Comparison of ENCODE assay signal across 2 cellular contexts in the genomic region with DNA sequence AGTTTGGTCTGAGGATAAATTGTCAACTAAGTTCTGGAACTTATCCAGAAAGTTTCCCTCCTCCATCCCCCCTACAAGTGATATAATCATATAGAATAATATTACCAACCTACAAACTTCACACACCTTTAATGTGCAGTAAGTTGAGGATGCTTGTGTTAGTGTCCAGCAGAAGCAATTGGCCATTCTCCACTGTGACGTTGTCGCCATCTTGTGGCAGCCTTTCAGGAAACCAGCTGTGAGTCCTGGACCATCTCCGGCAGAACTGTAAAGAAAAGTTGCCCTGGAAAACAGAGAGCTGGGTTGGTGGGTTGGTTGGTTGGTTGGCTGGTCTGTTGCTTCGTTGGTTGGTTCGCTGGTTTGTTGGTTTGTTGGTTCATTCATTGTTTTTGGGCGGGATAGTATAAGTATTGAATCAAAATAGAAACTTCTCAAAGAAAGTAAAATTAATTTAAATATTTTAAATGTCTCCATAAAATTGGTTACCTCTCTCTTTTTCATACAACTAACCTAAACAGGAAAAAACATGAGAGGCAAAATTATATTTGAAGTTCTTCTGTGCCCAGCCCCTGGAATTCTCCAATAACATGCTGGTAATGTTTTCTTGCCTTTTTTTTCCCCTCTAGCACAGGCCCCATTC.
A peak's percentile ranks its signal among the peaks of the same experiment; 100 is the strongest.
TF ChIP-seq lines count a peak whose summit lies in the region.

No MANE protein-coding gene starts in this region.

TF ChIP-seq in HCT116, 20 proteins besides CTCF, POLR2A, EP300 and RAD21:
- TF ChIP-seq ELF1 (IDR thresholded peaks at IDR 0.05; ENCODE audit: borderline replicate concordance, low read depth) (no peak), TCF7L2 (IDR thresholded peaks at IDR 0.05; ENCODE audit: borderline replicate concordance, extremely low read depth, insufficient read depth, insufficient read length) (no peak), CBX3 (IDR thresholded peaks at IDR 0.05; ENCODE audit: low read depth) (no peak), FOSL1 (IDR thresholded peaks at IDR 0.05; ENCODE audit: low read depth) (no peak), SP1 (IDR thresholded peaks at IDR 0.05; ENCODE audit: low read depth) (no peak)
- TF ChIP-seq, protein P1, sequence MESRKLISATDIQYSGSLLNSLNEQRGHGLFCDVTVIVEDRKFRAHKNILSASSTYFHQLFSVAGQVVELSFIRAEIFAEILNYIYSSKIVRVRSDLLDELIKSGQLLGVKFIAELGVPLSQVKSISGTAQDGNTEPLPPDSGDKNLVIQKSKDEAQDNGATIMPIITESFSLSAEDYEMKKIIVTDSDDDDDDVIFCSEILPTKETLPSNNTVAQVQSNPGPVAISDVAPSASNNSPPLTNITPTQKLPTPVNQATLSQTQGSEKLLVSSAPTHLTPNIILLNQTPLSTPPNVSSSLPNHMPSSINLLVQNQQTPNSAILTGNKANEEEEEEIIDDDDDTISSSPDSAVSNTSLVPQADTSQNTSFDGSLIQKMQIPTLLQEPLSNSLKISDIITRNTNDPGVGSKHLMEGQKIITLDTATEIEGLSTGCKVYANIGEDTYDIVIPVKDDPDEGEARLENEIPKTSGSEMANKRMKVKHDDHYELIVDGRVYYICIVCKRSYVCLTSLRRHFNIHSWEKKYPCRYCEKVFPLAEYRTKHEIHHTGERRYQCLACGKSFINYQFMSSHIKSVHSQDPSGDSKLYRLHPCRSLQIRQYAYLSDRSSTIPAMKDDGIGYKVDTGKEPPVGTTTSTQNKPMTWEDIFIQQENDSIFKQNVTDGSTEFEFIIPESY (IDR thresholded peaks at IDR 0.05; ENCODE audit: extremely low read depth, insufficient replicate concordance, low read length): no peak
- TF ChIP-seq, protein P2, sequence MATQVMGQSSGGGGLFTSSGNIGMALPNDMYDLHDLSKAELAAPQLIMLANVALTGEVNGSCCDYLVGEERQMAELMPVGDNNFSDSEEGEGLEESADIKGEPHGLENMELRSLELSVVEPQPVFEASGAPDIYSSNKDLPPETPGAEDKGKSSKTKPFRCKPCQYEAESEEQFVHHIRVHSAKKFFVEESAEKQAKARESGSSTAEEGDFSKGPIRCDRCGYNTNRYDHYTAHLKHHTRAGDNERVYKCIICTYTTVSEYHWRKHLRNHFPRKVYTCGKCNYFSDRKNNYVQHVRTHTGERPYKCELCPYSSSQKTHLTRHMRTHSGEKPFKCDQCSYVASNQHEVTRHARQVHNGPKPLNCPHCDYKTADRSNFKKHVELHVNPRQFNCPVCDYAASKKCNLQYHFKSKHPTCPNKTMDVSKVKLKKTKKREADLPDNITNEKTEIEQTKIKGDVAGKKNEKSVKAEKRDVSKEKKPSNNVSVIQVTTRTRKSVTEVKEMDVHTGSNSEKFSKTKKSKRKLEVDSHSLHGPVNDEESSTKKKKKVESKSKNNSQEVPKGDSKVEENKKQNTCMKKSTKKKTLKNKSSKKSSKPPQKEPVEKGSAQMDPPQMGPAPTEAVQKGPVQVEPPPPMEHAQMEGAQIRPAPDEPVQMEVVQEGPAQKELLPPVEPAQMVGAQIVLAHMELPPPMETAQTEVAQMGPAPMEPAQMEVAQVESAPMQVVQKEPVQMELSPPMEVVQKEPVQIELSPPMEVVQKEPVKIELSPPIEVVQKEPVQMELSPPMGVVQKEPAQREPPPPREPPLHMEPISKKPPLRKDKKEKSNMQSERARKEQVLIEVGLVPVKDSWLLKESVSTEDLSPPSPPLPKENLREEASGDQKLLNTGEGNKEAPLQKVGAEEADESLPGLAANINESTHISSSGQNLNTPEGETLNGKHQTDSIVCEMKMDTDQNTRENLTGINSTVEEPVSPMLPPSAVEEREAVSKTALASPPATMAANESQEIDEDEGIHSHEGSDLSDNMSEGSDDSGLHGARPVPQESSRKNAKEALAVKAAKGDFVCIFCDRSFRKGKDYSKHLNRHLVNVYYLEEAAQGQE (IDR thresholded peaks at IDR 0.05; ENCODE audit: low read depth): no peak
- TF ChIP-seq, protein P3, sequence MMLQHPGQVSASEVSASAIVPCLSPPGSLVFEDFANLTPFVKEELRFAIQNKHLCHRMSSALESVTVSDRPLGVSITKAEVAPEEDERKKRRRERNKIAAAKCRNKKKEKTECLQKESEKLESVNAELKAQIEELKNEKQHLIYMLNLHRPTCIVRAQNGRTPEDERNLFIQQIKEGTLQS (IDR thresholded peaks at IDR 0.05): no peak

TF ChIP-seq in H1, 55 proteins besides CTCF, POLR2A, EP300 and RAD21:
- TF ChIP-seq KDM5A (IDR thresholded peaks at IDR 0.05; ENCODE audit: low read length) (0 out of 2 replicates have a peak, but pooled peaks have one; percentile 13), HDAC2 (IDR thresholded peaks at IDR 0.05; ENCODE audit: borderline replicate concordance in 1 of 2, low read depth in 2 of 2, low read length in 2 of 2) (no peak), MAFK (IDR thresholded peaks at IDR 0.05; ENCODE audit: low read depth, low read length) (no peak)
TF ChIP-seq in H1: peak in this region for 1.
